ENCODE assay signal across 12 cellular contexts in genomic region chr19:15679089-15679488, GRCh38. TPM values are rescaled to one million over a fixed set of nuclear protein-coding genes. Genes with fewer than 3 reads are reported as not detected.
"Had no signal": no experiment of that assay in that cellular context is flagged by ENCODE, and none has a peak within 500 bp of the region (broad histone marks: within the 10 kb centered on the region; RNA-seq: fewer than 3 reads in every experiment).

No MANE protein-coding gene starts in this region.

- ATAC-seq: GM23338, HCT116 had no signal

- H3K9ac ChIP-seq: GM23248 had no signal

- H3K4me3 ChIP-seq: GM23248, GM23338, HAP-1 had no signal

- H3K4me1 Mint-ChIP-seq: GM23338, H9 had no signal

- H3K9me3 ChIP-seq: HAP-1 had no signal

- FAIRE-seq: H1, H54 had no signal

- H3K27ac Mint-ChIP-seq: GM23338, H9, HFFc6 had no signal

- H3K4me3 Mint-ChIP-seq: GM23338, H9, HFFc6 had no signal

- H3K4me2 ChIP-seq: GM23338 had no signal

- DNase-seq: GM23248, GOT3, H7, H9, HCEC 1CT, HFFc6 had no signal

- H2AFZ ChIP-seq: GM23248, GM23338 had no signal

- H3K36me3 ChIP-seq: HAP-1 had no signal

- H3K27ac ChIP-seq: GM23248 had no signal

- H3K4me1 ChIP-seq: HAP-1 had no signal

RNA-seq across cellular contexts. Expression of gene CYP4F12, which starts 6.2 kb away (rescaled TPM):
- total RNA-seq: GM23248, GM23338, H1, H7, H9, HFFc6 had no signal
- polyA plus RNA-seq: GM23248, GM23338, H1 had no signal

RNA-seq across cellular contexts. Expression of gene CYP4F3, which starts 38.4 kb away (rescaled TPM):
- total RNA-seq: GM23248, GM23338, H1, H7, H9, HFFc6 had no signal
- polyA plus RNA-seq: GM23248, GM23338, H1 had no signal

RNA-seq across cellular contexts. Expression of gene OR10H2, which starts 48.7 kb away (rescaled TPM):
- total RNA-seq: GM23248, GM23338, H1, H4, H7, H9, HFFc6 had no signal
- polyA plus RNA-seq: GM23248, GM23338, H1 had no signal

RNA-seq across cellular contexts. Expression of gene OR10H3, which starts 58.7 kb away (rescaled TPM):
- total RNA-seq: GM23248, GM23338, H1, H4, H7, H9, HFFc6 had no signal
- polyA plus RNA-seq: GM23248, GM23338, H1 had no signal
